ENCODE assay signal across 1 cellular context in genomic region chr17:51097708-51098446, GRCh38.
A peak's percentile ranks its signal among the peaks of the same experiment; 100 is the strongest.
TF ChIP-seq lines count a peak whose summit lies in the region.

No MANE protein-coding gene starts in this region.

TF ChIP-seq in HepG2, 621 proteins besides CTCF, POLR2A, EP300 and RAD21 (continues in another document):
- TF ChIP-seq ZNF512B (CRISPR knock-in tag; IDR thresholded peaks at IDR 0.05; ENCODE audit: borderline replicate concordance) (no peak), TRAFD1 (CRISPR knock-in tag; IDR thresholded peaks at IDR 0.05; ENCODE audit: borderline replicate concordance) (no peak), HIVEP1 (CRISPR knock-in tag; IDR thresholded peaks at IDR 0.05) (no peak), SP4 (CRISPR knock-in tag; IDR thresholded peaks at IDR 0.05) (no peak), ZNF773 (CRISPR knock-in tag; IDR thresholded peaks at IDR 0.05; ENCODE audit: borderline replicate concordance) (no peak), SYNCRIP (IDR thresholded peaks at IDR 0.05; ENCODE audit: insufficient read depth, low read depth, low read length) (no peak), ZNF44 (CRISPR knock-in tag; IDR thresholded peaks at IDR 0.05) (no peak), HNRNPUL1 (IDR thresholded peaks at IDR 0.05; ENCODE audit: low read depth, low read length) (no peak), HOXD1 (CRISPR knock-in tag; IDR thresholded peaks at IDR 0.05) (no peak), CHCHD3 (CRISPR knock-in tag; IDR thresholded peaks at IDR 0.05) (no peak), ZNF296 (CRISPR knock-in tag; conservative IDR thresholded peaks at IDR 0.05) (no peak), ZNF18 (CRISPR knock-in tag; IDR thresholded peaks at IDR 0.05; ENCODE audit: insufficient replicate concordance) (no peak), ZFX (CRISPR knock-in tag; IDR thresholded peaks at IDR 0.05; ENCODE audit: low read depth) (no peak), DNMT3B (CRISPR knock-in tag; conservative IDR thresholded peaks at IDR 0.05) (no peak), MATR3 (CRISPR knock-in tag; IDR thresholded peaks at IDR 0.05) (no peak), ZNF7 (CRISPR knock-in tag; IDR thresholded peaks at IDR 0.05) (no peak), ZNF431 (CRISPR knock-in tag; IDR thresholded peaks at IDR 0.05; ENCODE audit: borderline replicate concordance, low read depth) (0 out of 2 replicates have a peak, but pooled peaks have one; percentile 42), MLXIP (CRISPR knock-in tag; IDR thresholded peaks at IDR 0.05; ENCODE audit: borderline replicate concordance) (no peak), ZNF34 (CRISPR knock-in tag; IDR thresholded peaks at IDR 0.05; ENCODE audit: borderline replicate concordance) (no peak), SP1 (IDR thresholded peaks at IDR 0.05) (no peak), SP1 (CRISPR knock-in tag; IDR thresholded peaks at IDR 0.05) (no peak), ZHX1 (CRISPR knock-in tag; IDR thresholded peaks at IDR 0.05; ENCODE audit: low read depth) (no peak), ZNF740 (CRISPR knock-in tag; IDR thresholded peaks at IDR 0.05) (no peak), ZHX2 (IDR thresholded peaks at IDR 0.05; ENCODE audit: low read depth) (no peak), ZHX2 (CRISPR knock-in tag; IDR thresholded peaks at IDR 0.05; ENCODE audit: borderline replicate concordance) (no peak), NAIF1 (CRISPR knock-in tag; IDR thresholded peaks at IDR 0.05; ENCODE audit: borderline replicate concordance) (no peak), NFE2L2 (IDR thresholded peaks at IDR 0.05; ENCODE audit: low read length) (no peak), ZFAT (CRISPR knock-in tag; conservative IDR thresholded peaks at IDR 0.05) (no peak), RAD51 (IDR thresholded peaks at IDR 0.05; ENCODE audit: borderline replicate concordance) (no peak), ZZZ3 (CRISPR knock-in tag; IDR thresholded peaks at IDR 0.05; ENCODE audit: borderline replicate concordance) (no peak), ZNF234 (CRISPR knock-in tag; conservative IDR thresholded peaks at IDR 0.05) (no peak), NFE2 (CRISPR knock-in tag; IDR thresholded peaks at IDR 0.05) (no peak), ZNF616 (CRISPR knock-in tag; IDR thresholded peaks at IDR 0.05; ENCODE audit: low read depth) (no peak), ZNF275 (CRISPR knock-in tag; IDR thresholded peaks at IDR 0.05; ENCODE audit: borderline replicate concordance) (no peak), DMTF1 (CRISPR knock-in tag; IDR thresholded peaks at IDR 0.05) (no peak)
